ENCODE assay signal across 1 cellular context in genomic region chr9:122172131-122172530, GRCh38.
TF ChIP-seq lines count a peak whose summit lies in the region.

No MANE protein-coding gene starts in this region.

TF ChIP-seq in K562, 482 proteins besides CTCF, POLR2A, EP300 and RAD21 (continued from another document):
- no peak for TF ChIP-seq GTF2E2 (tag; IDR thresholded peaks at IDR 0.05)
- no peak for TF ChIP-seq HMG20A (CRISPR knock-in tag; conservative IDR thresholded peaks at IDR 0.05)
- TF ChIP-seq, protein P1, sequence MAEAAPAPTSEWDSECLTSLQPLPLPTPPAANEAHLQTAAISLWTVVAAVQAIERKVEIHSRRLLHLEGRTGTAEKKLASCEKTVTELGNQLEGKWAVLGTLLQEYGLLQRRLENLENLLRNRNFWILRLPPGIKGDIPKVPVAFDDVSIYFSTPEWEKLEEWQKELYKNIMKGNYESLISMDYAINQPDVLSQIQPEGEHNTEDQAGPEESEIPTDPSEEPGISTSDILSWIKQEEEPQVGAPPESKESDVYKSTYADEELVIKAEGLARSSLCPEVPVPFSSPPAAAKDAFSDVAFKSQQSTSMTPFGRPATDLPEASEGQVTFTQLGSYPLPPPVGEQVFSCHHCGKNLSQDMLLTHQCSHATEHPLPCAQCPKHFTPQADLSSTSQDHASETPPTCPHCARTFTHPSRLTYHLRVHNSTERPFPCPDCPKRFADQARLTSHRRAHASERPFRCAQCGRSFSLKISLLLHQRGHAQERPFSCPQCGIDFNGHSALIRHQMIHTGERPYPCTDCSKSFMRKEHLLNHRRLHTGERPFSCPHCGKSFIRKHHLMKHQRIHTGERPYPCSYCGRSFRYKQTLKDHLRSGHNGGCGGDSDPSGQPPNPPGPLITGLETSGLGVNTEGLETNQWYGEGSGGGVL (CRISPR knock-in tag; IDR thresholded peaks at IDR 0.05): no peak
- peak in 1 of 2 experiments; percentile 76; a peak in 2 of 4 replicates for TF ChIP-seq RCOR1 (IDR thresholded peaks at IDR 0.05; ENCODE audit: borderline replicate concordance in 1 of 2, low read depth in 2 of 2, low read length in 2 of 2)
- TF ChIP-seq MCM3 (IDR thresholded peaks at IDR 0.05): no peak
- peak; percentile 64 for TF ChIP-seq STAT5A (IDR thresholded peaks at IDR 0.05; ENCODE audit: borderline replicate concordance, low read length)
- no peak for TF ChIP-seq GATAD2A (IDR thresholded peaks at IDR 0.05)
- TF ChIP-seq MAZ (CRISPR knock-in tag; conservative IDR thresholded peaks at IDR 0.05 in 1 of 2, IDR thresholded peaks at IDR 0.05 in 1 of 2): peak in 1 of 2 experiments; percentile 33; a peak in 1 of 4 replicates
- TF ChIP-seq ZNF780A (CRISPR knock-in tag; IDR thresholded peaks at IDR 0.05): no peak
- no peak for TF ChIP-seq IRF9 (tag; IDR thresholded peaks at IDR 0.05)
- TF ChIP-seq ARHGAP35 (IDR thresholded peaks at IDR 0.05; ENCODE audit: partially characterized antibody): no peak
- TF ChIP-seq PKNOX1 (IDR thresholded peaks at IDR 0.05): no peak
- no peak for TF ChIP-seq NCOA2 (IDR thresholded peaks at IDR 0.05; ENCODE audit: partially characterized antibody in 2 of 2)
- no peak for TF ChIP-seq POLR2AphosphoS5 (IDR thresholded peaks at IDR 0.05; ENCODE audit: control insufficient read depth, insufficient read depth, low read depth, low read length)
- no peak for TF ChIP-seq ZNF146 (CRISPR knock-in tag; IDR thresholded peaks at IDR 0.05; ENCODE audit: unreplicated experiment)
- no peak for TF ChIP-seq ZNF644 (tag; IDR thresholded peaks at IDR 0.05; ENCODE audit: low read depth)
- TF ChIP-seq ZNF589 (CRISPR knock-in tag; IDR thresholded peaks at IDR 0.05; ENCODE audit: low read depth): no peak
- TF ChIP-seq ZKSCAN1 (IDR thresholded peaks at IDR 0.05; ENCODE audit: low read depth, low read length): no peak
- 0 out of 2 replicates have a peak, but pooled peaks have one; percentile 16 for TF ChIP-seq DPF2 (IDR thresholded peaks at IDR 0.05)
- TF ChIP-seq KAT2B (IDR thresholded peaks at IDR 0.05; ENCODE audit: low read depth, low read length): no peak
- TF ChIP-seq EWSR1 (IDR thresholded peaks at IDR 0.05; ENCODE audit: borderline replicate concordance, low read depth, partially characterized antibody): no peak
- no peak for TF ChIP-seq KAT8 (IDR thresholded peaks at IDR 0.05; ENCODE audit: low read depth)
- TF ChIP-seq, protein P2, sequence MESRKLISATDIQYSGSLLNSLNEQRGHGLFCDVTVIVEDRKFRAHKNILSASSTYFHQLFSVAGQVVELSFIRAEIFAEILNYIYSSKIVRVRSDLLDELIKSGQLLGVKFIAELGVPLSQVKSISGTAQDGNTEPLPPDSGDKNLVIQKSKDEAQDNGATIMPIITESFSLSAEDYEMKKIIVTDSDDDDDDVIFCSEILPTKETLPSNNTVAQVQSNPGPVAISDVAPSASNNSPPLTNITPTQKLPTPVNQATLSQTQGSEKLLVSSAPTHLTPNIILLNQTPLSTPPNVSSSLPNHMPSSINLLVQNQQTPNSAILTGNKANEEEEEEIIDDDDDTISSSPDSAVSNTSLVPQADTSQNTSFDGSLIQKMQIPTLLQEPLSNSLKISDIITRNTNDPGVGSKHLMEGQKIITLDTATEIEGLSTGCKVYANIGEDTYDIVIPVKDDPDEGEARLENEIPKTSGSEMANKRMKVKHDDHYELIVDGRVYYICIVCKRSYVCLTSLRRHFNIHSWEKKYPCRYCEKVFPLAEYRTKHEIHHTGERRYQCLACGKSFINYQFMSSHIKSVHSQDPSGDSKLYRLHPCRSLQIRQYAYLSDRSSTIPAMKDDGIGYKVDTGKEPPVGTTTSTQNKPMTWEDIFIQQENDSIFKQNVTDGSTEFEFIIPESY (CRISPR knock-in tag; IDR thresholded peaks at IDR 0.05): 0 out of 2 replicates have a peak, but pooled peaks have one; percentile 6
- TF ChIP-seq ZNF347 (CRISPR knock-in tag; IDR thresholded peaks at IDR 0.05; ENCODE audit: low read depth): no peak
- no peak for TF ChIP-seq RBM25 (IDR thresholded peaks at IDR 0.05; ENCODE audit: low read depth, low read length, severe bottlenecking)
- TF ChIP-seq RAD51 (IDR thresholded peaks at IDR 0.05; ENCODE audit: borderline replicate concordance, low read depth): no peak
- no peak for TF ChIP-seq ZNF766 (CRISPR knock-in tag; conservative IDR thresholded peaks at IDR 0.05)
- no peak for TF ChIP-seq SMARCE1 (IDR thresholded peaks at IDR 0.05)
- no peak for TF ChIP-seq FOXP4 (CRISPR knock-in tag; IDR thresholded peaks at IDR 0.05; ENCODE audit: borderline replicate concordance)
- TF ChIP-seq ZNF263 (CRISPR knock-in tag; IDR thresholded peaks at IDR 0.05; ENCODE audit: borderline replicate concordance): peak; percentile 77
- 0 out of 4 replicates have a peak, but pooled peaks of 1 of the 2 experiments have one; percentile 26 for TF ChIP-seq HDAC1 (IDR thresholded peaks at IDR 0.05)
- no peak for TF ChIP-seq MYBL2 (IDR thresholded peaks at IDR 0.05; ENCODE audit: low read depth)
- no peak for TF ChIP-seq MYBL2 (CRISPR knock-in tag; IDR thresholded peaks at IDR 0.05; ENCODE audit: borderline replicate concordance)
- peak; percentile 44; the same call in 1 of the 2 replicates for TF ChIP-seq VEZF1 (CRISPR knock-in tag; IDR thresholded peaks at IDR 0.05)
- no peak for TF ChIP-seq ZNF76 (CRISPR knock-in tag; IDR thresholded peaks at IDR 0.05; ENCODE audit: borderline replicate concordance)
- TF ChIP-seq CBFA2T3 (IDR thresholded peaks at IDR 0.05): 0 out of 2 replicates have a peak, but pooled peaks have one; percentile 6
- TF ChIP-seq BDP1 (IDR thresholded peaks at IDR 0.05; ENCODE audit: insufficient read depth, insufficient read length): no peak
- peak; percentile 20; the same call in 1 of the 2 replicates for TF ChIP-seq ARID1B (IDR thresholded peaks at IDR 0.05)
- no peak for TF ChIP-seq CHCHD3 (CRISPR knock-in tag; IDR thresholded peaks at IDR 0.05)
